ENCODE assay signal across 16 cellular contexts in genomic region chr3:110966966-110967663, GRCh38.
"Had no signal": no experiment of that assay in that cellular context is flagged by ENCODE, and none has a peak within 500 bp of the region (broad histone marks: within the 10 kb centered on the region; RNA-seq: fewer than 3 reads in every experiment).

No MANE protein-coding gene starts in this region.

- H3K4me1 ChIP-seq: heart left ventricle, parathyroid adenoma, psoas muscle, stomach had no signal

- H3K36me3 ChIP-seq: heart left ventricle, stomach, thoracic aorta had no signal

- H3K27ac Mint-ChIP-seq: naive thymus-derived CD4-positive, alpha-beta T cell had no signal

- H3K4me1 Mint-ChIP-seq: central memory CD8-positive, alpha-beta T cell; naive thymus-derived CD4-positive, alpha-beta T cell had no signal

- DNase-seq: heart left ventricle; hypothalamus; kidney glomerular epithelial cell; naive thymus-derived CD4-positive, alpha-beta T cell; occipital lobe; psoas muscle; retina; stimulated activated CD4-positive, alpha-beta T cell treated with anti-CD3 and anti-CD28 coated beads, Interleukin-2, amount 100 ng/mL, for 24 hours; stimulated activated naive CD4-positive, alpha-beta T cell; stomach; substantia nigra; trophoblast cell had no signal

- H3K4me3 ChIP-seq: heart left ventricle, psoas muscle, stomach, thoracic aorta had no signal

- H3K27me3 ChIP-seq: heart left ventricle, stomach had no signal

- H2AFZ ChIP-seq: parathyroid adenoma had no signal

- H3K79me2 ChIP-seq: parathyroid adenoma had no signal

- ATAC-seq: heart left ventricle; naive thymus-derived CD4-positive, alpha-beta T cell; psoas muscle; sciatic nerve had no signal

- H3K27ac ChIP-seq: heart left ventricle, parathyroid adenoma, psoas muscle, stomach, thoracic aorta had no signal

- H3K4me3 Mint-ChIP-seq: central memory CD8-positive, alpha-beta T cell; naive thymus-derived CD4-positive, alpha-beta T cell had no signal

- H3K9me3 ChIP-seq: psoas muscle had no signal

- H3K9ac ChIP-seq: parathyroid adenoma had no signal
